21 cellular contexts compared by ENCODE assay signal in genomic region chr6:167759206-167759605, GRCh38.
"Had no signal": no experiment of that assay in that cellular context is flagged by ENCODE, and none has a peak within 500 bp of the region (broad histone marks: within the 10 kb centered on the region; RNA-seq: fewer than 3 reads in every experiment).

No MANE protein-coding gene starts in this region.

- DNase-seq: activated CD4-positive, alpha-beta T cell treated with anti-CD3 and anti-CD28 coated beads for 4 hours; activated CD8-positive, alpha-beta memory T cell treated with anti-CD3 and anti-CD28 coated beads, Interleukin-2, amount 50 U/mL, for 4 hours; activated CD8-positive, alpha-beta T cell treated with anti-CD3 and anti-CD28 coated beads for 36 hours; activated naive CD4-positive, alpha-beta T cell treated with anti-CD3 and anti-CD28 coated beads, Interleukin-2, amount 50 U/mL, for 16 hours; activated naive CD8-positive, alpha-beta T cell treated with anti-CD3 and anti-CD28 coated beads, Interleukin-2, amount 10 ng/mL, durations not matched to agents 7 days and 5 days; activated T-cell treated with anti-CD3 and anti-CD28 coated beads, Interleukin-2, amount 50 U/mL, for 72 hours; adrenal gland; anterior cingulate cortex; NCI-H1092 treated with DMSO at 0.1 percent for 48 hours; NCI-H1417 treated with DMSO at 0.1 percent for 48 hours; NCI-H1694; NCI-H2029; NCI-H2107; NCI-H2171 treated with DMSO at 0.1 percent for 48 hours; NCI-H226; NCI-H526; NCI-H82; SIG-M5; T-cell; T-helper 2 cell; T1000 had no signal

- H3K9me3 Mint-ChIP-seq: activated CD8-positive, alpha-beta T cell treated with anti-CD3 and anti-CD28 coated beads for 36 hours; activated naive CD8-positive, alpha-beta T cell treated with anti-CD3 and anti-CD28 coated beads, Interleukin-2, amount 10 ng/mL, durations not matched to agents 7 days and 5 days; activated T-cell treated with anti-CD3 and anti-CD28 coated beads, Interleukin-2, amount 50 U/mL, for 72 hours; T-cell had no signal

- H3K27ac Mint-ChIP-seq: activated CD8-positive, alpha-beta T cell treated with anti-CD3 and anti-CD28 coated beads for 36 hours; activated naive CD8-positive, alpha-beta T cell treated with anti-CD3 and anti-CD28 coated beads, Interleukin-2, amount 10 ng/mL, durations not matched to agents 7 days and 5 days; activated T-cell treated with anti-CD3 and anti-CD28 coated beads, Interleukin-2, amount 50 U/mL, for 72 hours; T-cell had no signal

- H3K4me1 Mint-ChIP-seq: activated naive CD8-positive, alpha-beta T cell treated with anti-CD3 and anti-CD28 coated beads, Interleukin-2, amount 10 ng/mL, durations not matched to agents 7 days and 5 days; T-cell had no signal

- H3K4me3 Mint-ChIP-seq: activated CD8-positive, alpha-beta T cell treated with anti-CD3 and anti-CD28 coated beads for 36 hours; activated naive CD8-positive, alpha-beta T cell treated with anti-CD3 and anti-CD28 coated beads, Interleukin-2, amount 10 ng/mL, durations not matched to agents 7 days and 5 days; activated T-cell treated with anti-CD3 and anti-CD28 coated beads, Interleukin-2, amount 50 U/mL, for 72 hours; T-cell had no signal

- H3K36me3 Mint-ChIP-seq: activated naive CD8-positive, alpha-beta T cell treated with anti-CD3 and anti-CD28 coated beads, Interleukin-2, amount 10 ng/mL, durations not matched to agents 7 days and 5 days; T-cell had no signal
